In the genomic region with DNA sequence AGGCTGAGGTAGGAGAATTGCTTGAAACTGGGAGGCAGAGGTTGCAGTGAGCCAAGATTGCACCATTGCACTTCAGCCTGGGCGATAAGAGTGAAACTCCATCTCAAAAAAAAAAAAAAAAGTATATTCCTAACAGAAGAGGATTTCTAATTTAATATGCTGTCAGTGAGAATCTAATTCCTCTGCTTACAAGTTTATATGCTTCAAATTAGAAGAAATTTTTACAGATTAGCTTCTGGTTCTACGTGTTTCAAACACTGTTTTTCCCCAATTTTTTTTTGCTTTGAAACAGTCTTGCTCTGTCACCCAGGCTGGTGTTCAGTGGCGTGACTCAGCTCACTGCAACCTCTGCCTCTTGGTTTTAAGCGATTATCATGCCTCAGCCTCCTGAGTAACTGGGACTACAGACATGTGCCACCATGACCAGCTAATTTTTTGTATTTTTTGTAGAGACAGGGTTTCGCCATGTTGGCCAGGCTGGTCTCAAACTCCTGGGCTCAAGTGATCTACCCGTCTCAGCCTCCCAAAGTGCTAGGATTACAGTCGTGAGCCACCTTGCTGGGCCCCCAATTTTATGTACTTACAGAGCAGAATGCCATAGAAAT, we compare ENCODE assay signal across 7 cellular contexts. TPM values are rescaled to one million over a fixed set of nuclear protein-coding genes. Genes with fewer than 3 reads are reported as not detected.
DNase-seq lines count a peak whose midpoint lies in the region; ATAC-seq, FAIRE-seq and TF ChIP-seq lines count a peak whose summit lies in the region.
"Not testable (repeated sequence)": the region's sequence is repeated elsewhere in the genome, so short reads cannot be mapped to it uniquely, and the experiment has no call there.

No MANE protein-coding gene starts in this region.

- not testable (repeated sequence) for H3K4me3 Mint-ChIP-seq in activated CD8-positive, alpha-beta T cell treated with anti-CD3 and anti-CD28 coated beads for 36 hours

- H3K27ac Mint-ChIP-seq in activated CD8-positive, alpha-beta T cell treated with anti-CD3 and anti-CD28 coated beads for 36 hours: not testable (repeated sequence)

- not testable (repeated sequence) for H3K9me3 ChIP-seq in GM12878 (replicated peaks; ENCODE audit: control insufficient read depth, insufficient read depth, low read length); skeletal muscle satellite cell (replicated peaks; ENCODE audit: low read length)

- H3K4me1 Mint-ChIP-seq in activated CD8-positive, alpha-beta T cell treated with anti-CD3 and anti-CD28 coated beads for 36 hours (ENCODE audit: low read depth): not testable (repeated sequence)

- POLR2A ChIA-PET in activated CD8-positive, alpha-beta T cell treated with anti-CD3 and anti-CD28 coated beads for 36 hours (lab: Charles Lee); GM12878 (lab: Charles Lee): not testable (repeated sequence)

- H3K27me3 ChIP-seq in GM12878 (replicated peaks in 1 of 2; ENCODE audit: control insufficient read depth in 2 of 2, insufficient read depth in 2 of 2, low read length in 1 of 2); skeletal muscle satellite cell (ENCODE audit: control insufficient read depth, insufficient read depth, low read length): not testable (repeated sequence)

- H3K27ac ChIP-seq in GM12878 (ENCODE audit: control insufficient read depth, insufficient read depth): not testable (repeated sequence)
- H3K27ac ChIP-seq in epithelial cell of prostate: peak overlapping the region; percentile 44

- peaks cover 11% of the 10 kb centered on the region for H3K27me3 Mint-ChIP-seq in activated CD8-positive, alpha-beta T cell treated with anti-CD3 and anti-CD28 coated beads for 36 hours

- not testable (repeated sequence) for H3K9ac ChIP-seq in GM12878 (ENCODE audit: control insufficient read depth, insufficient read depth, low read length)
- H3K9ac ChIP-seq in skeletal muscle satellite cell (ENCODE audit: low read depth, low read length): peak overlapping the region; percentile 22

- in situ Hi-C loops in GM12878 (cut with MboI): not testable (repeated sequence)

- BruUV-seq in GM12878 (replicated peaks; lab: Mats Ljungman, UMichigan): not testable (repeated sequence)

- SMC1A ChIA-PET in GM12878 (lab: Charles Lee; ENCODE audit: uncharacterized antibody, unreplicated experiment): interaction anchor here (0.6 to 1.3 kb wide), 6 partner anchors 18 to 768 kb away, joined by 3 to 10 read pairs (median 4); no protein-coding TSS in a partner anchor

- not testable (repeated sequence) for TF ChIP-seq RAD21 in GM12878 (IDR thresholded peaks at IDR 0.05; ENCODE audit: insufficient read depth, low read depth, low read length)

- H3K36me3 Mint-ChIP-seq in activated CD8-positive, alpha-beta T cell treated with anti-CD3 and anti-CD28 coated beads for 36 hours (ENCODE audit: low read depth): not testable (repeated sequence)

- not testable (repeated sequence) for H3K79me2 ChIP-seq in GM12878 (ENCODE audit: control insufficient read depth, insufficient read depth, low read length)

- not testable (repeated sequence) for H3K9me3 Mint-ChIP-seq in activated CD8-positive, alpha-beta T cell treated with anti-CD3 and anti-CD28 coated beads for 36 hours

- DNase-seq in ELR (ENCODE audit: low read depth) (peak; percentile 13), M059J (ENCODE audit: low read depth) (peak; percentile 18), RPMI7951 (ENCODE audit: low read depth) (peak; percentile 26)
- peak; percentile 8 for DNase-seq in activated CD8-positive, alpha-beta T cell treated with anti-CD3 and anti-CD28 coated beads for 36 hours
- DNase-seq in GM12878 (ENCODE audit: low read depth, low spot score); epithelial cell of prostate (ENCODE audit: low read depth, low spot score): not testable (repeated sequence)

- not testable (repeated sequence) for H2AFZ ChIP-seq in GM12878 (ENCODE audit: control insufficient read depth, low read depth, low read length)

- H3K4me2 ChIP-seq in GM12878 (ENCODE audit: control insufficient read depth, insufficient read depth): not testable (repeated sequence)
- H3K4me2 ChIP-seq in skeletal muscle satellite cell (ENCODE audit: low read length): peak overlapping the region; percentile 62

- not testable (repeated sequence) for FAIRE-seq in GM12878 (lab: Jason Lieb, UNC)

- H3K4me3 ChIP-seq in GM12878; skeletal muscle satellite cell (ENCODE audit: low read length): not testable (repeated sequence)

- H3K36me3 ChIP-seq in GM12878 (ENCODE audit: control insufficient read depth in 2 of 2, insufficient read depth in 2 of 2, low read length in 1 of 2); skeletal muscle satellite cell (ENCODE audit: insufficient read depth, low read length): not testable (repeated sequence)

- ATAC-seq in activated CD8-positive, alpha-beta T cell treated with anti-CD3 and anti-CD28 coated beads for 36 hours: not testable (repeated sequence)
- ATAC-seq in GM12878: peak; percentile 80

- not testable (repeated sequence) for TF ChIP-seq EP300 in GM12878 (IDR thresholded peaks at IDR 0.05; ENCODE audit: borderline replicate concordance in 1 of 2, control insufficient read depth in 1 of 2, low read depth in 2 of 2, low read length in 2 of 2)

- TF ChIP-seq POLR2A in GM12878 (IDR thresholded peaks at IDR 0.05; ENCODE audit: low read depth, low read length): not testable (repeated sequence)

- 18% methylated on average over 7 of the region's 7 CpGs for WGBS in GM12878 (ENCODE audit: insufficient coverage, insufficient replicate concordance, low lambda C conversion rate, missing lambda C conversion rate)

- TF ChIP-seq CTCF in activated CD8-positive, alpha-beta T cell treated with anti-CD3 and anti-CD28 coated beads for 36 hours (IDR thresholded peaks at IDR 0.05); GM12878 (IDR thresholded peaks at IDR 0.05 in 2 of 3, conservative IDR thresholded peaks at IDR 0.05 in 1 of 3; ENCODE audit: control insufficient read depth in 2 of 3, extremely low read depth in 1 of 3, insufficient read depth in 1 of 3, low read depth in 3 of 3, low read length in 3 of 3): not testable (repeated sequence)

- not testable (repeated sequence) for H3K4me1 ChIP-seq in GM12878 (ENCODE audit: control insufficient read depth, insufficient read depth, low read length)
- peaks cover 23% of the 10 kb centered on the region for H3K4me1 ChIP-seq in skeletal muscle satellite cell (ENCODE audit: control insufficient read depth, insufficient read depth, low read length)

- intact Hi-C loops in activated CD8-positive, alpha-beta T cell treated with anti-CD3 and anti-CD28 coated beads for 36 hours (cut with micrococcal nuclease); GM12878 (cut with micrococcal nuclease; ENCODE audit: unreplicated experiment): not testable (repeated sequence)

- not testable (repeated sequence) for H4K20me1 ChIP-seq in GM12878 (ENCODE audit: control insufficient read depth, insufficient read depth)

- RAD21 ChIA-PET in GM12878 (lab: Charles Lee; ENCODE audit: unreplicated experiment): interaction anchor here (0.7 to 1.2 kb wide), 4 partner anchors 18 to 509 kb away, joined by 3 read pairs; a partner anchor contains a TSS

- CTCF ChIA-PET in activated CD8-positive, alpha-beta T cell treated with anti-CD3 and anti-CD28 coated beads for 36 hours (lab: Charles Lee): interaction anchor here (1.1 to 1.5 kb wide), 2 partner anchors 24 to 56 kb away, joined by 4 to 5 read pairs; no protein-coding TSS in a partner anchor
- CTCF ChIA-PET in GM12878 (lab: Yijun Ruan, JAX): interaction anchor here (0.6 to 1.4 kb wide), 5 partner anchors 44 to 686 kb away, joined by 3 to 4 read pairs (median 3); no protein-coding TSS in a partner anchor

TF ChIP-seq in GM12878, 131 proteins besides CTCF, POLR2A, EP300 and RAD21:
- TF ChIP-seq BACH1 (IDR thresholded peaks at IDR 0.05; ENCODE audit: borderline replicate concordance): peak; percentile 87; the same call in 1 of the 2 replicates
- TF ChIP-seq BHLHE40 (IDR thresholded peaks at IDR 0.05; ENCODE audit: borderline replicate concordance in 1 of 2, low read depth in 2 of 2, low read length in 1 of 2): peak in 1 of 2 experiments; percentile 18; a peak in 1 of 4 replicates
TF ChIP-seq in GM12878: peak in this region for 2; not testable (repeated sequence) for 129.

RNA-seq across cellular contexts. Expression of a gene that starts 30.7 kb away (rescaled TPM):
- 28.0 and 30.2 TPM in 2 replicates for total RNA-seq in M059J (2014; rRNA removed; shearing (Covaris generic))
- total RNA-seq in RPMI7951 (2014; rRNA removed; shearing (Covaris generic)): 18.0 and 25.6 TPM in 2 replicates
- 10 to 100 TPM; 23.1 to 24.1 TPM for total RNA-seq in activated CD8-positive, alpha-beta T cell treated with anti-CD3 and anti-CD28 coated beads for 36 hours
- total RNA-seq in GM12878 (2013; cell fraction: nucleolus; rRNA removed): 13.4 and 14.2 TPM in 2 replicates
- total RNA-seq in GM12878 (2014; rRNA removed) (18.8 and 20.4 TPM in 2 replicates), GM12878 (2014; rRNA removed; fragmentation: Illumina TruSeq; extraction: Trizol) (26.6 and 27.3 TPM in 2 replicates), GM12878 (2021) (17.8 and 20.4 TPM in 2 replicates)
- 15.7 TPM for polyA plus RNA-seq in GM12878 (2011; ENCODE audit: low read depth)
- polyA plus RNA-seq in GM12878 (2011; rRNA removed) (26.3 and 32.1 TPM in 2 replicates), GM12878 (2014; fragmentation: Illumina TruSeq; extraction: Trizol) (28.2 and 30.1 TPM in 2 replicates), GM12878 (2014; fragmentation: Nextera tagmentation; extraction: Ambion mirVana) (10 to 100 TPM; 33.2 to 35.0 TPM), GM12878 (2014; rRNA removed) (19.2 and 19.8 TPM in 2 replicates), GM12878 (2016; fragmentation: Nextera tagmentation; extraction: Ambion mirVana) (10 to 100 TPM; 34.7 to 39.8 TPM)
- 11.6 and 11.7 TPM in 2 replicates for polyA plus RNA-seq in GM12878 (2011; cell fraction: cytosol; rRNA removed)
- 6.9 and 8.9 TPM in 2 replicates for polyA plus RNA-seq in GM12878 (2011; cell fraction: nucleus; rRNA removed)
- 21.3 and 22.5 TPM in 2 replicates for polyA plus RNA-seq in GM12878 (2012)
- 9.8 and 11.0 TPM in 2 replicates for polyA minus RNA-seq in GM12878 (2011; rRNA and poly(A)+ RNA removed)
- polyA minus RNA-seq in GM12878 (2011; cell fraction: cytosol; rRNA and poly(A)+ RNA removed): 7.2 and 8.3 TPM in 2 replicates
- polyA minus RNA-seq in GM12878 (2011; cell fraction: nucleus; rRNA and poly(A)+ RNA removed): 4.2 and 7.8 TPM in 2 replicates
- total RNA-seq in skeletal muscle satellite cell (2012; rRNA removed): 25.1 and 28.6 TPM in 2 replicates
